In the genomic region with DNA sequence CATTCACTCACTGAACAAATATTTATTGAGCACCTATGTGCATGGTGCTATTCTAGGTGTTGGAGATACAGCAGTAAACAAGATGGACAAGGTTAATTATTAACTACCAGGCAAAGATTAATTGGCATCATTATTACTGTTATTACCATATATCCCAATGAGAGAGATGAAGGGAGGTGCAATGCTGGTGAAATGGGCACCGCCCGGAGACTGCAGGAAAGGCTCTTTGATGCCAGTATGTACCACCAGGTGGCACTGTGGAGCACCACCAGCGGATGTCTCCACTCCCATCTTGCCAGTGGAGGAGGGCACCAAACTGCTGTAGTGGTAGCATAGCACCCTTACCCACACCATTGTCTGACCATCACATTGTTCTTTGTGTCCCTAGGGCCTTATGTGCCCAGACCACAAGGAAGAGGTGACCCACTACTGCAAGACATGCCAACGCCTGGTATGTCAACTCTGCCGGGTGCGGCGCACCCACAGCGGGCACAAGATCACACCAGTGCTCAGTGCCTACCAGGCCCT, we compare ENCODE assay signal across 8 cellular contexts. TPM values are rescaled to one million over a fixed set of nuclear protein-coding genes. Genes with fewer than 3 reads are reported as not detected.
DNase-seq lines count a peak whose midpoint lies in the region; ATAC-seq, FAIRE-seq and TF ChIP-seq lines count a peak whose summit lies in the region.

No MANE protein-coding gene starts in this region.

- H3K4me3 ChIP-seq in AG10803 (ENCODE audit: low read length) (no peak overlapping the region), bronchial epithelial cell (ENCODE audit: low read depth, low read length) (no peak overlapping the region)

- H3K4me3 Mint-ChIP-seq in WTC11, result peak overlapping the region; percentile 44

- POLR2A ChIA-PET in WTC11 (lab: Charles Lee), result interaction anchor here (5.2 kb wide), 1 partner anchor 18 kb away, joined by 83 read pairs; no protein-coding TSS in a partner anchor

- FAIRE-seq in H54 (lab: Jason Lieb, UNC) (peak; percentile 36), bronchial epithelial cell (lab: Jason Lieb, UNC) (peak; percentile 23)

- TF ChIP-seq CTCF in AG10803 (conservative IDR thresholded peaks at IDR 0.05; ENCODE audit: low read length) (peak; percentile 94), WTC11 (IDR thresholded peaks at IDR 0.05) (peak; percentile 86), bronchial epithelial cell (IDR thresholded peaks at IDR 0.05; ENCODE audit: insufficient read depth, low read length, severe bottlenecking) (peak; percentile 94)

- DNase-seq in AG10803 (ENCODE audit: low read depth), result peak; percentile 69
- peak; percentile 95 for DNase-seq in H54 (ENCODE audit: insufficient read length, low spot score)
- DNase-seq in NCI-H345 treated with DMSO at 0.1 percent for 48 hours (lab: John Stamatoyannopoulos, UW; ENCODE audit: unreplicated experiment), result peak; percentile 88
- peak; percentile 83 for DNase-seq in WTC11 (ENCODE audit: low spot score)
- DNase-seq in bronchial epithelial cell (ENCODE audit: low read depth), result peak; percentile 66
- peak; percentile 80 for DNase-seq in islet precursor cell
- DNase-seq in stimulated activated CD4-positive, alpha-beta T cell treated with anti-CD3 and anti-CD28 coated beads, Interleukin-1b, Interleukin-23, amount 100 ng/mL, for 48 hours, result peak; percentile 81

- no peaks in the 10 kb centered on the region for H3K9me3 Mint-ChIP-seq in WTC11

- CTCF ChIA-PET in WTC11 (lab: Charles Lee), result interaction anchor here (1.1 to 5.9 kb wide), 12 partner anchors 9 to 146 kb away, joined by 3 to 232 read pairs (median 28); a partner anchor contains a TSS

- ATAC-seq in WTC11 (0 out of 2 replicates have a peak, but pooled peaks have one; percentile 4), HG03097 (IDR thresholded peaks at IDR 0.05; ENCODE audit: low FRiP score, unreplicated experiment) (no peak)

- TF ChIP-seq POLR2A in H54 (IDR thresholded peaks at IDR 0.05; ENCODE audit: low read depth, low read length), result peak; percentile 45; the same call in 1 of the 2 replicates

- no peaks in the 10 kb centered on the region for H3K27me3 ChIP-seq in bronchial epithelial cell (ENCODE audit: control insufficient read depth, insufficient read depth, low read length)

- H3K36me3 Mint-ChIP-seq in WTC11, result peaks cover 34% of the 10 kb centered on the region

- peaks cover 29% of the 10 kb centered on the region for H3K4me1 Mint-ChIP-seq in WTC11

- no peaks in the 10 kb centered on the region for H3K36me3 ChIP-seq in bronchial epithelial cell (ENCODE audit: control insufficient read depth, insufficient read depth, low read length)

- no peak overlapping the region; the same call in 1 of the 2 replicates for H3K27ac Mint-ChIP-seq in WTC11

- no peaks in the 10 kb centered on the region for H3K27me3 Mint-ChIP-seq in WTC11 (ENCODE audit: low read depth)

TF ChIP-seq in WTC11, 78 proteins besides CTCF, POLR2A, EP300 and RAD21 (continues in another document):
- TF ChIP-seq, protein P1, sequence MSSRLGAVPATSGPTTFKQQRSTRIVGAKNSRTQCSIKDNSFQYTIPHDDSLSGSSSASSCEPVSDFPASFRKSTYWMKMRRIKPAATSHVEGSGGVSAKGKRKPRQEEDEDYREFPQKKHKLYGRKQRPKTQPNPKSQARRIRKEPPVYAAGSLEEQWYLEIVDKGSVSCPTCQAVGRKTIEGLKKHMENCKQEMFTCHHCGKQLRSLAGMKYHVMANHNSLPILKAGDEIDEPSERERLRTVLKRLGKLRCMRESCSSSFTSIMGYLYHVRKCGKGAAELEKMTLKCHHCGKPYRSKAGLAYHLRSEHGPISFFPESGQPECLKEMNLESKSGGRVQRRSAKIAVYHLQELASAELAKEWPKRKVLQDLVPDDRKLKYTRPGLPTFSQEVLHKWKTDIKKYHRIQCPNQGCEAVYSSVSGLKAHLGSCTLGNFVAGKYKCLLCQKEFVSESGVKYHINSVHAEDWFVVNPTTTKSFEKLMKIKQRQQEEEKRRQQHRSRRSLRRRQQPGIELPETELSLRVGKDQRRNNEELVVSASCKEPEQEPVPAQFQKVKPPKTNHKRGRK (CRISPR knock-in tag; IDR thresholded peaks at IDR 0.05; ENCODE audit: borderline replicate concordance), result no peak
- TF ChIP-seq, protein P2, sequence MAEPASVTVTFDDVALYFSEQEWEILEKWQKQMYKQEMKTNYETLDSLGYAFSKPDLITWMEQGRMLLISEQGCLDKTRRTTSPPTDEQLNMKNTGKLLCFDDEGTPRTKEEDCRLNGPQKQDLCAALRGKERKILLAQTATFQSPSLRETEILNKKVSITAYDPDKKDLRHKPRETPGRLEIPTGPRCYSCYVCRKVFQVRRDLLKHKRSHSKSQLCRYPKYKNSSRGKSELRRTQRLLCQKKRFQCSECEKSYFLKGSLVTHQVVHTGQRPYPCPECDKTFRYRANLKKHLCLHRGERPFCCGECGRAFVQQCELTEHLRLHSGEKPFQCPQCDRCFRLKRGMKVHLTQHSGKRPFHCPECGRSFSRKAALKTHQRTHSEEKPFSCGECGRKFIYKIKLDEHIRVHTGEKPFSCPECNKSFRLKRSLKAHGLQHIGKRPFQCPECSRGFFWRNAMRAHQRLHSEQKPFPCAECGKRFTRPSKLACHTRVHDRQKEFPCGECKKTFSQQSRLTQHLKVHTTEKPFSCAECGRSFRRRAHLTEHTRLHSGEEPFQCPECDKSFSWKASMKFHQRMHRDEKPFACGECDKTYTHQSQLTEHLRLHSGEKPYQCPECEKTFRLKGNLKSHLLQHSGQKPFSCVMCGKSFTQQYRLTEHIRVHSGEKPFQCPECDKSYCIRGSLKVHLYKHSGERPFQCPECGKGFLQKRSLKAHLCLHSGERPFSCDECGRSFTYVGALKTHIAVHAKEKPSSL (CRISPR knock-in tag; conservative IDR thresholded peaks at IDR 0.05), result no peak
- TF ChIP-seq CBFB (CRISPR knock-in tag; IDR thresholded peaks at IDR 0.05; ENCODE audit: low read depth), result no peak
- no peak for TF ChIP-seq CREM (CRISPR knock-in tag; IDR thresholded peaks at IDR 0.05)
- TF ChIP-seq, protein P3, sequence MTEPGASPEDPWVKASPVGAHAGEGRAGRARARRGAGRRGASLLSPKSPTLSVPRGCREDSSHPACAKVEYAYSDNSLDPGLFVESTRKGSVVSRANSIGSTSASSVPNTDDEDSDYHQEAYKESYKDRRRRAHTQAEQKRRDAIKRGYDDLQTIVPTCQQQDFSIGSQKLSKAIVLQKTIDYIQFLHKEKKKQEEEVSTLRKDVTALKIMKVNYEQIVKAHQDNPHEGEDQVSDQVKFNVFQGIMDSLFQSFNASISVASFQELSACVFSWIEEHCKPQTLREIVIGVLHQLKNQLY (CRISPR knock-in tag; IDR thresholded peaks at IDR 0.05), result no peak
- TF ChIP-seq, protein P4, sequence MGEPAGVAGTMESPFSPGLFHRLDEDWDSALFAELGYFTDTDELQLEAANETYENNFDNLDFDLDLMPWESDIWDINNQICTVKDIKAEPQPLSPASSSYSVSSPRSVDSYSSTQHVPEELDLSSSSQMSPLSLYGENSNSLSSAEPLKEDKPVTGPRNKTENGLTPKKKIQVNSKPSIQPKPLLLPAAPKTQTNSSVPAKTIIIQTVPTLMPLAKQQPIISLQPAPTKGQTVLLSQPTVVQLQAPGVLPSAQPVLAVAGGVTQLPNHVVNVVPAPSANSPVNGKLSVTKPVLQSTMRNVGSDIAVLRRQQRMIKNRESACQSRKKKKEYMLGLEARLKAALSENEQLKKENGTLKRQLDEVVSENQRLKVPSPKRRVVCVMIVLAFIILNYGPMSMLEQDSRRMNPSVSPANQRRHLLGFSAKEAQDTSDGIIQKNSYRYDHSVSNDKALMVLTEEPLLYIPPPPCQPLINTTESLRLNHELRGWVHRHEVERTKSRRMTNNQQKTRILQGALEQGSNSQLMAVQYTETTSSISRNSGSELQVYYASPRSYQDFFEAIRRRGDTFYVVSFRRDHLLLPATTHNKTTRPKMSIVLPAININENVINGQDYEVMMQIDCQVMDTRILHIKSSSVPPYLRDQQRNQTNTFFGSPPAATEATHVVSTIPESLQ (CRISPR knock-in tag; IDR thresholded peaks at IDR 0.05), result no peak
- TF ChIP-seq, protein P5, sequence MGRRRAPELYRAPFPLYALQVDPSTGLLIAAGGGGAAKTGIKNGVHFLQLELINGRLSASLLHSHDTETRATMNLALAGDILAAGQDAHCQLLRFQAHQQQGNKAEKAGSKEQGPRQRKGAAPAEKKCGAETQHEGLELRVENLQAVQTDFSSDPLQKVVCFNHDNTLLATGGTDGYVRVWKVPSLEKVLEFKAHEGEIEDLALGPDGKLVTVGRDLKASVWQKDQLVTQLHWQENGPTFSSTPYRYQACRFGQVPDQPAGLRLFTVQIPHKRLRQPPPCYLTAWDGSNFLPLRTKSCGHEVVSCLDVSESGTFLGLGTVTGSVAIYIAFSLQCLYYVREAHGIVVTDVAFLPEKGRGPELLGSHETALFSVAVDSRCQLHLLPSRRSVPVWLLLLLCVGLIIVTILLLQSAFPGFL (CRISPR knock-in tag; IDR thresholded peaks at IDR 0.05; ENCODE audit: borderline replicate concordance), result no peak
- no peak for TF ChIP-seq SMAD3 (CRISPR knock-in tag; IDR thresholded peaks at IDR 0.05; ENCODE audit: borderline replicate concordance)

RNA-seq across cellular contexts. Expression of a gene that starts 3.0 kb away (rescaled TPM):
- total RNA-seq in WTC11 (2021) (20.3 to 22.1 TPM (median 21.4 TPM) in 3 replicates), bronchial epithelial cell (0.26 and 0.64 TPM in 2 replicates)

RNA-seq across cellular contexts. Expression of a gene that starts 3.5 kb away (rescaled TPM):
- total RNA-seq in WTC11 (2021), result 104 to 161 TPM (median 147 TPM) in 3 replicates
- 76.3 and 133 TPM in 2 replicates for total RNA-seq in bronchial epithelial cell

RNA-seq across cellular contexts. Expression of a gene that starts 31.1 kb away (rescaled TPM):
- total RNA-seq in WTC11 (2021) (4.0 to 5.3 TPM (median 5.3 TPM) in 3 replicates), bronchial epithelial cell (16.3 and 19.6 TPM in 2 replicates)

RNA-seq across cellular contexts. Expression of a gene that starts 31.9 kb away (rescaled TPM):
- total RNA-seq in WTC11 (2021) (57.5 to 62.8 TPM (median 60.4 TPM) in 3 replicates), bronchial epithelial cell (48.4 and 49.5 TPM in 2 replicates)

RNA-seq across cellular contexts. Expression of a gene that starts 36.3 kb away (rescaled TPM):
- total RNA-seq in WTC11 (2021) (70.6 to 79.8 TPM (median 73.5 TPM) in 3 replicates), bronchial epithelial cell (37.4 and 43.5 TPM in 2 replicates)

Comparison
In these comparisons a context has a peak if more than half of its experiments do, and no peak if none do; other contexts are left out.
1. RNA of a gene that starts 3.0 kb away (total RNA-seq): 20.3 to 22.1 TPM in WTC11; 0.26 to 0.64 TPM in bronchial epithelial cell; every median in the first group is over 10 times any median in the second.
2. Peak in every context shown above with its lines, with median percentiles within 50 percentile points of each other: DNase-seq and CTCF ChIP-seq.